22 cellular contexts compared by ENCODE assay signal in genomic region chr9:114687034-114687433, GRCh38. TPM values are rescaled to one million over a fixed set of nuclear protein-coding genes. Genes with fewer than 3 reads are reported as not detected.
DNase-seq lines count a peak whose midpoint lies in the region; ATAC-seq, FAIRE-seq and TF ChIP-seq lines count a peak whose summit lies in the region.
"Had no signal": no experiment of that assay in that cellular context is flagged by ENCODE, and none has a peak within 500 bp of the region (broad histone marks: within the 10 kb centered on the region; RNA-seq: fewer than 3 reads in every experiment).

No MANE protein-coding gene starts in this region.

- H3K4me3 Mint-ChIP-seq in astrocyte (ENCODE audit: unreplicated experiment): no peak overlapping the region
- H3K4me3 Mint-ChIP-seq: activated B cell treated with CpG ODN at 0.5 μM for 24 hours, nephron progenitor cell had no signal

- H3K9me3 Mint-ChIP-seq in astrocyte (ENCODE audit: unreplicated experiment): peaks cover 7% of the 10 kb centered on the region
- H3K9me3 Mint-ChIP-seq: activated B cell treated with CpG ODN at 0.5 μM for 24 hours, nephron progenitor cell had no signal

- H3K27ac Mint-ChIP-seq in astrocyte (ENCODE audit: unreplicated experiment): no peak overlapping the region
- H3K27ac Mint-ChIP-seq: activated B cell treated with CpG ODN at 0.5 μM for 24 hours, nephron progenitor cell, progenitor cell of endocrine pancreas had no signal

- no peak for ATAC-seq in GM19023 (IDR thresholded peaks at IDR 0.05; ENCODE audit: unreplicated experiment)
- ATAC-seq: gastroesophageal sphincter, left colon had no signal

- dilution Hi-C loops in mammary epithelial cell (cut with HindIII; ENCODE audit: low sequenced_read_pairs): no loop called here

- H3K4me1 ChIP-seq in mammary epithelial cell (ENCODE audit: insufficient read depth, low read length) (peaks cover 19% of the 10 kb centered on the region), breast epithelium (no peaks in the 10 kb centered on the region), astrocyte (ENCODE audit: insufficient read depth, low read length) (peaks cover 18% of the 10 kb centered on the region)
- H3K4me1 ChIP-seq: gastroesophageal sphincter, suprapubic skin had no signal

- H3K9me3 ChIP-seq in mammary epithelial cell (replicated peaks; ENCODE audit: insufficient read depth, low read length) (no peaks in the 10 kb centered on the region), breast epithelium (no peaks in the 10 kb centered on the region), astrocyte (ENCODE audit: insufficient read depth, low read depth, low read length) (no peaks in the 10 kb centered on the region), WERI-Rb-1 (ENCODE audit: severe bottlenecking) (no peaks in the 10 kb centered on the region)
- H3K9me3 ChIP-seq: gastroesophageal sphincter, suprapubic skin had no signal

- H2AFZ ChIP-seq in mammary epithelial cell (ENCODE audit: low read depth, low read length) (no peak overlapping the region), astrocyte (ENCODE audit: low read depth, low read length) (no peak overlapping the region)

- no peak overlapping the region for H3K4me3 ChIP-seq in mammary epithelial cell (replicated peaks in 1 of 3; ENCODE audit: insufficient read depth in 1 of 3, low read depth in 2 of 3, low read length in 3 of 3)
- H3K4me3 ChIP-seq in breast epithelium: no peak overlapping the region
- H3K4me3 ChIP-seq in astrocyte (ENCODE audit: insufficient read depth, low read depth, low read length): no peak overlapping the region
- H3K4me3 ChIP-seq in WERI-Rb-1 (ENCODE audit: low read depth, low read length): no peak overlapping the region
- H3K4me3 ChIP-seq: gastroesophageal sphincter, skin epidermis, suprapubic skin had no signal

- TF ChIP-seq CTCF in mammary epithelial cell (conservative IDR thresholded peaks at IDR 0.05 in 1 of 2, IDR thresholded peaks at IDR 0.05 in 1 of 2; ENCODE audit: extremely low read depth in 1 of 2, insufficient read depth in 1 of 2, low read depth in 1 of 2, low read length in 2 of 2) (no peak), breast epithelium (IDR thresholded peaks at IDR 0.05) (no peak), astrocyte (IDR thresholded peaks at IDR 0.05; ENCODE audit: insufficient read depth, low read depth, low read length) (no peak), WERI-Rb-1 (IDR thresholded peaks at IDR 0.05; ENCODE audit: low read depth, low read length) (no peak)

- CTCF ChIA-PET in mammary epithelial cell (lab: Charles Lee; ENCODE audit: low non-redundant PET): no interaction called here

- BruUV-seq in mammary epithelial cell (replicated peaks; lab: Mats Ljungman, UMichigan): no TSS peak

- no peak overlapping the region for H3K9ac ChIP-seq in mammary epithelial cell (ENCODE audit: insufficient read depth, low read length)
- no peak overlapping the region for H3K9ac ChIP-seq in astrocyte (ENCODE audit: low read length)

- H3K27ac ChIP-seq in mammary epithelial cell (ENCODE audit: insufficient read depth, low read depth, low read length) (no peak overlapping the region), breast epithelium (no peak overlapping the region), astrocyte (ENCODE audit: low read depth, low read length) (no peak overlapping the region), WERI-Rb-1 (no peak overlapping the region)
- H3K27ac ChIP-seq: gastroesophageal sphincter, skin epidermis, suprapubic skin had no signal

- no peaks in the 10 kb centered on the region for H3K79me2 ChIP-seq in mammary epithelial cell (ENCODE audit: insufficient read depth, low read length)
- no peaks in the 10 kb centered on the region for H3K79me2 ChIP-seq in astrocyte (ENCODE audit: insufficient read depth, low read length)

- FAIRE-seq in RCC 7860 (lab: Jason Lieb, UNC): peak; percentile 52
- peak; percentile 55 for FAIRE-seq in astrocyte (lab: Jason Lieb, UNC)
- FAIRE-seq in islet of Langerhans (lab: Jason Lieb, UNC): peak; percentile 9
- FAIRE-seq: colon had no signal

- no peaks in the 10 kb centered on the region for H4K20me1 ChIP-seq in mammary epithelial cell (ENCODE audit: insufficient read depth, low read length)
- no peaks in the 10 kb centered on the region for H4K20me1 ChIP-seq in astrocyte (ENCODE audit: insufficient read depth, low read length)

- H3K4me2 ChIP-seq in mammary epithelial cell (ENCODE audit: insufficient read depth, low read depth, low read length): no peak overlapping the region
- H3K4me2 ChIP-seq in astrocyte (ENCODE audit: low read length): no peak overlapping the region

- H3K27me3 ChIP-seq in mammary epithelial cell (ENCODE audit: insufficient read depth, low read length) (no peaks in the 10 kb centered on the region), breast epithelium (no peaks in the 10 kb centered on the region), astrocyte (ENCODE audit: insufficient read depth, low read length) (no peaks in the 10 kb centered on the region), WERI-Rb-1 (ENCODE audit: insufficient read depth, low read depth, severe bottlenecking) (no peaks in the 10 kb centered on the region)
- H3K27me3 ChIP-seq: gastroesophageal sphincter, suprapubic skin had no signal

- no peak for TF ChIP-seq POLR2A in breast epithelium (IDR thresholded peaks at IDR 0.05)

- DNase-seq in mammary epithelial cell (peak; percentile 68), breast epithelium (ENCODE audit: low spot score in 2 of 2) (no peak), RCC 7860 (ENCODE audit: low spot score) (peak; percentile 36), astrocyte (ENCODE audit: low read depth) (peak; percentile 63), cerebellum (ENCODE audit: low spot score) (no peak), WERI-Rb-1 (no peak)
- DNase-seq: activated B cell treated with CpG ODN at 0.5 μM for 24 hours; AML-193; KBM-7; left colon; NCI-H2029 treated with DMSO at 0.1 percent for 48 hours; NCI-H510A; nephron progenitor cell; SHP77 treated with DMSO at 0.1 percent for 48 hours; stimulated activated CD4-positive, alpha-beta T cell treated with anti-CD3 and anti-CD28 coated beads, Interleukin-4, amount 100 ng/mL, for 1 hour had no signal

- peaks cover 16% of the 10 kb centered on the region for H3K4me1 Mint-ChIP-seq in astrocyte (ENCODE audit: low read depth, unreplicated experiment)
- H3K4me1 Mint-ChIP-seq: nephron progenitor cell had no signal

- H3K36me3 Mint-ChIP-seq in astrocyte (ENCODE audit: low read depth, unreplicated experiment): no peaks in the 10 kb centered on the region

- in situ Hi-C loops in mammary epithelial cell (cut with MboI; ENCODE audit: low sequenced_read_pairs in 2 of 2): loop anchor here (5.0 to 25.0 kb wide), 2 partner anchors 45 to 525 kb away; no protein-coding TSS in a partner anchor

- no peaks in the 10 kb centered on the region for H3K27me3 Mint-ChIP-seq in astrocyte (ENCODE audit: low read depth, unreplicated experiment)

- H3K36me3 ChIP-seq in mammary epithelial cell (ENCODE audit: insufficient read depth, low read length) (no peaks in the 10 kb centered on the region), breast epithelium (no peaks in the 10 kb centered on the region), astrocyte (ENCODE audit: insufficient read depth, low read length) (no peaks in the 10 kb centered on the region), WERI-Rb-1 (no peaks in the 10 kb centered on the region)
- H3K36me3 ChIP-seq: gastroesophageal sphincter, suprapubic skin had no signal

- intact Hi-C loops in mammary epithelial cell (cut with micrococcal nuclease): no loop called here
- intact Hi-C loops in breast epithelium (cut with DNase I; ENCODE audit: low total_unique reads): no loop called here

RNA-seq across cellular contexts. Expression of gene TEX48, which starts 5.0 kb away (rescaled TPM):
- total RNA-seq in mammary epithelial cell: not detected
- not detected for polyA plus RNA-seq in mammary epithelial cell
- not detected for polyA minus RNA-seq in mammary epithelial cell
- not detected for total RNA-seq in breast epithelium
- not detected in 2 replicates for total RNA-seq in astrocyte
- not detected for total RNA-seq in cerebellum
- total RNA-seq: activated B cell treated with CpG ODN at 0.5 μM for 24 hours, gastroesophageal sphincter, left colon, progenitor cell of endocrine pancreas, suprapubic skin had no signal

RNA-seq across cellular contexts. Expression of gene TEX53, which starts 29.4 kb away (rescaled TPM):
- total RNA-seq in mammary epithelial cell (not detected), breast epithelium (not detected), astrocyte (not detected in 2 replicates), cerebellum (not detected)
- polyA plus RNA-seq in mammary epithelial cell: not detected
- polyA minus RNA-seq in mammary epithelial cell: not detected
- total RNA-seq: activated B cell treated with CpG ODN at 0.5 μM for 24 hours, gastroesophageal sphincter, left colon, progenitor cell of endocrine pancreas, suprapubic skin had no signal

Comparison
In these comparisons a context has a peak if more than half of its experiments do, and no peak if none do; other contexts are left out.
1. DNase-seq: peak in mammary epithelial cell (single experiment), RCC 7860 (single experiment) and astrocyte (single experiment); none in breast epithelium (0 of 2), cerebellum (single experiment) and WERI-Rb-1 (single experiment).